In the genomic region with DNA sequence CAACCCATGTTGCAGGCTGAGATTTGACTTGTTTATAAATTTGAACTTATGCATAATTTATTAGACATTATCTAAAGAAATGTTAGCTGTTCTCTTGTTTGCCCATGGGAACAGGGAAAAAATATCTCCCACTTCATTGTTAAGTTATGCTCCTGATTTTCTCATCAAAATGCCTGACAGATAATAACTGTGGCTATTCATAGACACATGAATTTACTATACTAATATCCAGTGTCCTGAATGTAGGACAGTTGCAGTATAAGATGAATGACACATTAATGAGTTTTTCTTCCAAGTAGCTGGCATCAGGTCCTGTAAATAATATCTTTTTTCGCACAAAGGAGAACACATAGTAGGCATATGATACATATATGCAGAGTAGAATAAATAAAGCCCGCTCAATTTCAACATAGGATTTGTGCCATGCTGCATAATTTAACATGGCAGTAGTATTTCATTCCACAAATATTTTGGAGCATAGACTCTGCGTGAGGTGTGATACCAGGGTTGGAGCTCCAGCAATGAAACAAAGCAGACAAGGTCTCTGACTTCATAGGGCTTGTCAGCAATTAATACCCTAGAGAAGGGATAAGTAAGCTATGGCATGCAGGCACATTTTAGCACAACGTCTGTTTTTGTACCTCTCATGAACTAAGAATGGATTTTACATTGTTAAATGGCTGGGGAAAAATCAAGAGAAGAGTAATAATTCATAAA, we compare ENCODE assay signal across 31 cellular contexts. TPM values are rescaled to one million over a fixed set of nuclear protein-coding genes. Genes with fewer than 3 reads are reported as not detected.
"Had no signal": no experiment of that assay in that cellular context is flagged by ENCODE, and none has a peak within 500 bp of the region (broad histone marks: within the 10 kb centered on the region; RNA-seq: fewer than 3 reads in every experiment).

No MANE protein-coding gene starts in this region.

- H3K4me3 ChIP-seq: dorsolateral prefrontal cortex, left lung, lung, right lobe of liver, spleen, stomach had no signal

- DNase-seq: caudate nucleus; cortex of kidney; dorsolateral prefrontal cortex; effector CD8-positive, alpha-beta T cell; immature natural killer cell; left lung; mesenchymal stem cell; midbrain; naive thymus-derived CD4-positive, alpha-beta T cell; nephron progenitor cell; posterior cingulate gyrus; right lobe of liver; spleen; stimulated activated CD4-positive, alpha-beta T cell treated with anti-CD3 and anti-CD28 coated beads, Interleukin-15, amount 100 ng/mL, for 24 hours; stimulated activated CD4-positive, alpha-beta T cell treated with anti-CD3 and anti-CD28 coated beads, Interleukin-1b, Interleukin-23, amount 100 ng/mL, for 48 hours; stimulated activated CD4-positive, alpha-beta T cell treated with anti-CD3 and anti-CD28 coated beads, Interleukin-4, amount 100 ng/mL, for 24 hours; stimulated activated naive B cell treated with anti-CD40 and anti-IgM and Interleukin-4, amounts not matched to agents 10 μg/mL and 1 μg/mL and 100 μg/mL, for 72 hours; stomach; substantia nigra; trophoblast cell had no signal

- H3K9me3 ChIP-seq: left lung, neutrophil, right lobe of liver, spleen, stomach had no signal

- ATAC-seq: left lung; naive thymus-derived CD4-positive, alpha-beta T cell; right lobe of liver; stimulated activated naive B cell treated with anti-CD40 and anti-IgM and Interleukin-4, amounts not matched to agents 10 μg/mL and 1 μg/mL and 100 μg/mL, for 72 hours had no signal

- FAIRE-seq: frontal cortex, keratinocyte had no signal

- H3K27me3 ChIP-seq: left lung, neutrophil, spleen, stomach had no signal

- H3K27ac ChIP-seq: dorsolateral prefrontal cortex, left lung, neutrophil, right lobe of liver, spleen, stomach had no signal

- H3K36me3 ChIP-seq: left lung, neutrophil, right lobe of liver, spleen, stomach had no signal

- H3K4me1 ChIP-seq: left lung, right lobe of liver, spleen, stomach had no signal

RNA-seq across cellular contexts. Expression of a gene that starts 40.4 kb away (rescaled TPM):
- total RNA-seq: chondrocyte; dorsolateral prefrontal cortex; frontal cortex; glomerular endothelial cell; left lung; lung; naive thymus-derived CD4-positive, alpha-beta T cell; osteoblast; right lobe of liver; skeletal muscle tissue; spleen; stomach; urinary bladder had no signal
- polyA plus RNA-seq: esophagus; immature natural killer cell; keratinocyte; lung; naive thymus-derived CD4-positive, alpha-beta T cell; spleen; stomach; thymus; urinary bladder had no signal
